ENCODE assay signal across 1 cellular context in the genomic region with DNA sequence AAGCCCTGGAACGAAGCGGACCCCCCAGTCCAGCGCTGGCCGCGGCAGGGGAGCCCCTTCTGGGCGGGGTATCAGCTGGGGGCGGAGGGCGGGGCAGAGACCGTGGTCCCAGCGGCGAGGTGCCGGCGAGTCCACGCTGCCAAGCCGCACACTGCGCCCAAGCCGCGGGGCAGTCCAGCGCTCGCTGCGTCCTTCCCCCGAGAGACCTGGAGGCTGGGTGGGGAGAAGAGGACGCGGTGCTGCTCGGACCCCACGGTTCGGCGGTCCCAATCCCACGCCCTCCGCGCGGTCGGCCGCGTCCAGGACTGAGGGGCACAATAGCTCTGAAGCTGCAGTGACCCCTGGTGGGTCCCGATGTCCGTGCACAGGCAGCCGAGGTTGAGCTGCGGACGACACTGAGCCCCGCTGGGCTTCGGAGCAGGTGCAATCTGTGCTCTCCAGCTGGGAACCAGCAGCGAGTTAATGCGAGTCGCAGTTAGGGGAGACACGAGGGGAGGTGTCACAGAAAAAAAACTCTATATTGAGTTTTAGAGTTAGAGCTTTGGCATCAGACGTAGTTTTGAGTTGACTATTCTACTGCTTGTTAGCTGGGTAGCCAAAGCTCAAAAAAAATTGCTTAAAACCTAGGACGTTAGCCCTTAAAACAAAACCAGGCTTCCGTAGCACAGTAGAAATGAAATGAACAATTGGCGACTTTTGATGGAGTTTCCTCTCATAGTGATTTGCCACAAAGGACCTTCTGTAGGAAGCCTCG.
TF ChIP-seq lines count a peak whose summit lies in the region.

No MANE protein-coding gene starts in this region.

TF ChIP-seq in HEK293, 187 proteins besides CTCF, POLR2A, EP300 and RAD21 (continued from another document):
- TF ChIP-seq ZSCAN5A (tag by site-specific recombination; IDR thresholded peaks at IDR 0.05), result peak; percentile 76
- no peak for TF ChIP-seq ZNF776 (tag by site-specific recombination; IDR thresholded peaks at IDR 0.05; ENCODE audit: borderline replicate concordance)
- no peak for TF ChIP-seq ZNF621 (tag by site-specific recombination; IDR thresholded peaks at IDR 0.05)
- no peak for TF ChIP-seq REPIN1 (tag by site-specific recombination; IDR thresholded peaks at IDR 0.05; ENCODE audit: low read depth)
- TF ChIP-seq KLF10 (tag by site-specific recombination; IDR thresholded peaks at IDR 0.05), result 0 out of 2 replicates have a peak, but pooled peaks have one; percentile 5
- no peak for TF ChIP-seq ZNF645 (tag by site-specific recombination; IDR thresholded peaks at IDR 0.05)
- TF ChIP-seq ZSCAN30 (tag by site-specific recombination; IDR thresholded peaks at IDR 0.05), result peak; percentile 70
- TF ChIP-seq ZNF2 (tag by site-specific recombination; IDR thresholded peaks at IDR 0.05), result peak; percentile 95
- TF ChIP-seq, protein P1, sequence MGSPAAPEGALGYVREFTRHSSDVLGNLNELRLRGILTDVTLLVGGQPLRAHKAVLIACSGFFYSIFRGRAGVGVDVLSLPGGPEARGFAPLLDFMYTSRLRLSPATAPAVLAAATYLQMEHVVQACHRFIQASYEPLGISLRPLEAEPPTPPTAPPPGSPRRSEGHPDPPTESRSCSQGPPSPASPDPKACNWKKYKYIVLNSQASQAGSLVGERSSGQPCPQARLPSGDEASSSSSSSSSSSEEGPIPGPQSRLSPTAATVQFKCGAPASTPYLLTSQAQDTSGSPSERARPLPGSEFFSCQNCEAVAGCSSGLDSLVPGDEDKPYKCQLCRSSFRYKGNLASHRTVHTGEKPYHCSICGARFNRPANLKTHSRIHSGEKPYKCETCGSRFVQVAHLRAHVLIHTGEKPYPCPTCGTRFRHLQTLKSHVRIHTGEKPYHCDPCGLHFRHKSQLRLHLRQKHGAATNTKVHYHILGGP (tag by site-specific recombination; IDR thresholded peaks at IDR 0.05), result no peak
- no peak for TF ChIP-seq WT1 (tag by site-specific recombination; IDR thresholded peaks at IDR 0.05)
- TF ChIP-seq SP2 (tag by site-specific recombination; IDR thresholded peaks at IDR 0.05), result peak; percentile 59
- peak; percentile 56; the same call in 1 of the 2 replicates for TF ChIP-seq ZNF76 (tag by site-specific recombination; IDR thresholded peaks at IDR 0.05; ENCODE audit: borderline replicate concordance, low read depth)
- no peak for TF ChIP-seq ZNF791 (tag by site-specific recombination; IDR thresholded peaks at IDR 0.05)
- TF ChIP-seq ZNF16 (tag by site-specific recombination; IDR thresholded peaks at IDR 0.05; ENCODE audit: low read depth), result no peak
- TF ChIP-seq, protein P2, sequence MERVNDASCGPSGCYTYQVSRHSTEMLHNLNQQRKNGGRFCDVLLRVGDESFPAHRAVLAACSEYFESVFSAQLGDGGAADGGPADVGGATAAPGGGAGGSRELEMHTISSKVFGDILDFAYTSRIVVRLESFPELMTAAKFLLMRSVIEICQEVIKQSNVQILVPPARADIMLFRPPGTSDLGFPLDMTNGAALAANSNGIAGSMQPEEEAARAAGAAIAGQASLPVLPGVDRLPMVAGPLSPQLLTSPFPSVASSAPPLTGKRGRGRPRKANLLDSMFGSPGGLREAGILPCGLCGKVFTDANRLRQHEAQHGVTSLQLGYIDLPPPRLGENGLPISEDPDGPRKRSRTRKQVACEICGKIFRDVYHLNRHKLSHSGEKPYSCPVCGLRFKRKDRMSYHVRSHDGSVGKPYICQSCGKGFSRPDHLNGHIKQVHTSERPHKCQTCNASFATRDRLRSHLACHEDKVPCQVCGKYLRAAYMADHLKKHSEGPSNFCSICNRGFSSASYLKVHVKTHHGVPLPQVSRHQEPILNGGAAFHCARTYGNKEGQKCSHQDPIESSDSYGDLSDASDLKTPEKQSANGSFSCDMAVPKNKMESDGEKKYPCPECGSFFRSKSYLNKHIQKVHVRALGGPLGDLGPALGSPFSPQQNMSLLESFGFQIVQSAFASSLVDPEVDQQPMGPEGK (tag by site-specific recombination; IDR thresholded peaks at IDR 0.05), result peak; percentile 90
- TF ChIP-seq ZNF366 (tag by site-specific recombination; conservative IDR thresholded peaks at IDR 0.05), result 0 out of 2 replicates have a peak, but pooled peaks have one; percentile 8
- no peak for TF ChIP-seq ZFP41 (tag by site-specific recombination; IDR thresholded peaks at IDR 0.05; ENCODE audit: borderline replicate concordance)
- TF ChIP-seq ZNF433 (tag by site-specific recombination; IDR thresholded peaks at IDR 0.05; ENCODE audit: low read depth), result no peak
- TF ChIP-seq IKZF3 (tag by site-specific recombination; IDR thresholded peaks at IDR 0.05), result 0 out of 2 replicates have a peak, but pooled peaks have one; percentile 11
- TF ChIP-seq ZNF146 (tag by site-specific recombination; IDR thresholded peaks at IDR 0.05), result no peak
- no peak; the same call in none of the 2 replicates for TF ChIP-seq ZNF501 (tag by site-specific recombination; IDR thresholded peaks at IDR 0.05)
- no peak for TF ChIP-seq ZNF510 (tag by site-specific recombination; IDR thresholded peaks at IDR 0.05; ENCODE audit: insufficient replicate concordance)
- TF ChIP-seq ZNF48 (tag by site-specific recombination; IDR thresholded peaks at IDR 0.05), result no peak
- TF ChIP-seq ZNF654 (tag by site-specific recombination; IDR thresholded peaks at IDR 0.05; ENCODE audit: low read depth), result peak; percentile 72
- TF ChIP-seq ZFHX2 (tag by site-specific recombination; conservative IDR thresholded peaks at IDR 0.05), result peak; percentile 80
- no peak; the same call in 1 of the 2 replicates for TF ChIP-seq ZNF610 (tag by site-specific recombination; IDR thresholded peaks at IDR 0.05; ENCODE audit: borderline replicate concordance)
- no peak for TF ChIP-seq ZNF585B (tag by site-specific recombination; IDR thresholded peaks at IDR 0.05)
- no peak for TF ChIP-seq ZNF221 (tag by site-specific recombination; IDR thresholded peaks at IDR 0.05; ENCODE audit: borderline replicate concordance)
- TF ChIP-seq SCRT1 (tag by site-specific recombination; IDR thresholded peaks at IDR 0.05; ENCODE audit: borderline replicate concordance), result no peak
- TF ChIP-seq TRIM28 (IDR thresholded peaks at IDR 0.05; ENCODE audit: borderline replicate concordance, low read length), result no peak
- no peak for TF ChIP-seq ZBTB6 (tag by site-specific recombination; IDR thresholded peaks at IDR 0.05)
